ENCODE assay signal across 17 cellular contexts in genomic region chr1:64877151-64877550, GRCh38.
DNase-seq lines count a peak whose midpoint lies in the region; ATAC-seq and TF ChIP-seq lines count a peak whose summit lies in the region.
"Had no signal": no experiment of that assay in that cellular context is flagged by ENCODE, and none has a peak within 500 bp of the region (broad histone marks: within the 10 kb centered on the region; RNA-seq: fewer than 3 reads in every experiment).

No MANE protein-coding gene starts in this region.

- no peak for TF ChIP-seq POLR2A in GM18505 (IDR thresholded peaks at IDR 0.05; ENCODE audit: borderline replicate concordance, extremely low read depth, insufficient read depth, insufficient read length)

- peak overlapping the region; percentile 65 for H3K27ac Mint-ChIP-seq in activated CD8-positive, alpha-beta memory T cell treated with anti-CD3 and anti-CD28 coated beads, Interleukin-2, amount 10 ng/mL, durations not matched to agents 7 days and 5 days
- peak overlapping the region; percentile 76 for H3K27ac Mint-ChIP-seq in activated naive CD4-positive, alpha-beta T cell treated with anti-CD3 and anti-CD28 coated beads, Interleukin-2, amount 50 U/mL, for 24 hours

- ATAC-seq in activated CD8-positive, alpha-beta memory T cell treated with anti-CD3 and anti-CD28 coated beads, Interleukin-2, amount 10 ng/mL, durations not matched to agents 7 days and 5 days, result peak; percentile 65
- ATAC-seq in GM18505 (IDR thresholded peaks at IDR 0.05; ENCODE audit: unreplicated experiment) (no peak), HG03457 (IDR thresholded peaks at IDR 0.05; ENCODE audit: unreplicated experiment) (no peak)
- ATAC-seq: PC-3 had no signal

- H3K36me3 Mint-ChIP-seq in activated CD8-positive, alpha-beta memory T cell treated with anti-CD3 and anti-CD28 coated beads, Interleukin-2, amount 10 ng/mL, durations not matched to agents 7 days and 5 days, result peaks cover 47% of the 10 kb centered on the region
- H3K36me3 Mint-ChIP-seq in activated naive CD4-positive, alpha-beta T cell treated with anti-CD3 and anti-CD28 coated beads, Interleukin-2, amount 50 U/mL, for 24 hours, result peaks cover 29% of the 10 kb centered on the region

- peaks cover 5 to 11% of the 10 kb centered on the region in 2 experiments for H3K4me1 ChIP-seq in neutrophil (ENCODE audit: control insufficient read depth in 1 of 2, insufficient read depth in 1 of 2, low read depth in 1 of 2, low read length in 1 of 2)
- H3K4me1 ChIP-seq: Caco-2 had no signal

- no peaks in the 10 kb centered on the region for H3K9me3 Mint-ChIP-seq in activated CD8-positive, alpha-beta memory T cell treated with anti-CD3 and anti-CD28 coated beads, Interleukin-2, amount 10 ng/mL, durations not matched to agents 7 days and 5 days (ENCODE audit: low read depth)
- H3K9me3 Mint-ChIP-seq in activated naive CD4-positive, alpha-beta T cell treated with anti-CD3 and anti-CD28 coated beads, Interleukin-2, amount 50 U/mL, for 24 hours, result no peaks in the 10 kb centered on the region
- H3K9me3 Mint-ChIP-seq: H9 had no signal

- no peak overlapping the region for H3K4me3 ChIP-seq in neutrophil (ENCODE audit: low read depth in 1 of 2, low read length in 1 of 2)
- H3K4me3 ChIP-seq: cardiac muscle cell, MG63, SK-N-MC had no signal

- no peak for DNase-seq in activated CD8-positive, alpha-beta memory T cell treated with anti-CD3 and anti-CD28 coated beads, Interleukin-2, amount 10 ng/mL, durations not matched to agents 7 days and 5 days
- no peak for DNase-seq in activated CD8-positive, alpha-beta memory T cell treated with anti-CD3 and anti-CD28 coated beads, Interleukin-2, amount 50 U/mL, for 48 hours
- DNase-seq in T follicular helper cell (ENCODE audit: low read depth) (peak; percentile 26), retina (no peak)
- DNase-seq: Caco-2, H9, left cardiac atrium, MG63, NCI-H2029 treated with DMSO at 0.1 percent for 48 hours, NCI-H526, PC-3 had no signal

- H3K27ac ChIP-seq in neutrophil, result peak overlapping the region; percentile 36
- H3K27ac ChIP-seq: cardiac muscle cell, SK-N-MC had no signal

- no peak overlapping the region for H3K4me3 Mint-ChIP-seq in activated CD8-positive, alpha-beta memory T cell treated with anti-CD3 and anti-CD28 coated beads, Interleukin-2, amount 10 ng/mL, durations not matched to agents 7 days and 5 days
- H3K4me3 Mint-ChIP-seq in activated naive CD4-positive, alpha-beta T cell treated with anti-CD3 and anti-CD28 coated beads, Interleukin-2, amount 50 U/mL, for 24 hours, result peak overlapping the region; percentile 55
- H3K4me3 Mint-ChIP-seq: H9 had no signal

- H3K27me3 Mint-ChIP-seq in activated CD8-positive, alpha-beta memory T cell treated with anti-CD3 and anti-CD28 coated beads, Interleukin-2, amount 10 ng/mL, durations not matched to agents 7 days and 5 days, result no peaks in the 10 kb centered on the region
- no peaks in the 10 kb centered on the region for H3K27me3 Mint-ChIP-seq in activated naive CD4-positive, alpha-beta T cell treated with anti-CD3 and anti-CD28 coated beads, Interleukin-2, amount 50 U/mL, for 24 hours

- no peak for TF ChIP-seq CTCF in neutrophil (IDR thresholded peaks at IDR 0.05)

- CTCF ChIA-PET in activated CD8-positive, alpha-beta memory T cell treated with anti-CD3 and anti-CD28 coated beads, Interleukin-2, amount 10 ng/mL, durations not matched to agents 7 days and 5 days (lab: Charles Lee), result interaction anchor here (1.4 kb wide), 2 partner anchors 16 to 70 kb away, joined by 3 to 6 read pairs; no protein-coding TSS in a partner anchor

- H3K36me3 ChIP-seq in neutrophil, result peaks cover 78% of the 10 kb centered on the region
- H3K36me3 ChIP-seq: cardiac muscle cell had no signal

- H3K9me3 ChIP-seq in neutrophil, result no peaks in the 10 kb centered on the region
- H3K9me3 ChIP-seq: Caco-2, MG63 had no signal

- peaks cover 33% of the 10 kb centered on the region for H3K4me1 Mint-ChIP-seq in activated CD8-positive, alpha-beta memory T cell treated with anti-CD3 and anti-CD28 coated beads, Interleukin-2, amount 10 ng/mL, durations not matched to agents 7 days and 5 days
- H3K4me1 Mint-ChIP-seq in activated naive CD4-positive, alpha-beta T cell treated with anti-CD3 and anti-CD28 coated beads, Interleukin-2, amount 50 U/mL, for 24 hours, result peaks cover 81% of the 10 kb centered on the region

- H3K27me3 ChIP-seq in neutrophil, result no peaks in the 10 kb centered on the region
- H3K27me3 ChIP-seq: cardiac muscle cell, MG63 had no signal
